In genomic region chr16:59971264-59971663, GRCh38 we compare ENCODE assay signal across 33 cellular contexts.
"Had no signal": no experiment of that assay in that cellular context is flagged by ENCODE, and none has a peak within 500 bp of the region (broad histone marks: within the 10 kb centered on the region; RNA-seq: fewer than 3 reads in every experiment).

No MANE protein-coding gene starts in this region.

- H3K4me3 ChIP-seq: adrenal gland, body of pancreas, cardiac muscle cell, colonic mucosa, dorsolateral prefrontal cortex, left lung, lower lobe of right lung, neural progenitor cell, psoas muscle, sigmoid colon, vagina had no signal

- H3K4me2 ChIP-seq: neural progenitor cell had no signal

- DNase-seq: activated CD4-positive, alpha-beta T cell treated with anti-CD3 and anti-CD28 coated beads for 36 hours; activated effector memory CD4-positive, alpha-beta T cell treated with Interleukin-2 at 50 U/mL for 16 hours; activated naive CD4-positive, alpha-beta T cell treated with Interleukin-2 at 50 U/mL for 16 hours; activated naive CD8-positive, alpha-beta T cell treated with anti-CD3 and anti-CD28 coated beads for 36 hours; activated T-cell treated with anti-CD3 and anti-CD28 coated beads for 4 hours; adrenal gland; aorta; body of pancreas; cerebellar nuclear complex; colonic mucosa; dorsolateral prefrontal cortex; effector memory CD4-positive, alpha-beta T cell; glutamatergic neuron; left lung; lower lobe of right lung; mesendoderm; natural killer cell; occipital lobe; psoas muscle; sigmoid colon; small intestine; stimulated activated CD4-positive, alpha-beta T cell treated with anti-CD3 and anti-CD28 coated beads, Interleukin-1b, Interleukin-23, amount 100 ng/mL, for 48 hours; stimulated activated CD4-positive, alpha-beta T cell treated with anti-CD3 and anti-CD28 coated beads, Interleukin-4, amount 100 ng/mL, for 4 hours; stimulated activated CD8-positive, alpha-beta memory T cell treated with anti-CD3 and anti-CD28 coated beads, Interleukin-4, amount 100 ng/mL, for 48 hours; stimulated activated naive CD8-positive, alpha-beta T cell treated with anti-CD3 and anti-CD28 coated beads, Interleukin-15, amount 100 ng/mL, for 72 hours; substantia nigra; T-helper 2 cell had no signal

- H3K9me3 ChIP-seq: adrenal gland, body of pancreas, colonic mucosa, lower lobe of right lung, psoas muscle, vagina had no signal

- H3K79me2 ChIP-seq: parathyroid adenoma had no signal

- H3K4me1 ChIP-seq: adrenal gland, body of pancreas, colonic mucosa, left lung, lower lobe of right lung, neural progenitor cell, parathyroid adenoma, psoas muscle, sigmoid colon, vagina had no signal

- H3K9ac ChIP-seq: neural progenitor cell, parathyroid adenoma had no signal

- H3K36me3 ChIP-seq: adrenal gland, cardiac muscle cell, colonic mucosa, left lung, lower lobe of right lung, neural progenitor cell, sigmoid colon, vagina had no signal

- H3K27me3 ChIP-seq: adrenal gland, body of pancreas, cardiac muscle cell, colonic mucosa, left lung, neural progenitor cell, sigmoid colon, vagina had no signal

- H3K27ac ChIP-seq: adrenal gland, body of pancreas, cardiac muscle cell, colonic mucosa, dorsolateral prefrontal cortex, left lung, lower lobe of right lung, neural progenitor cell, parathyroid adenoma, psoas muscle, sigmoid colon, vagina had no signal

- ATAC-seq: activated CD4-positive, alpha-beta T cell treated with anti-CD3 and anti-CD28 coated beads for 36 hours; body of pancreas; esophagus mucosa; left lung; lower lobe of right lung; natural killer cell; psoas muscle; stimulated activated memory B cell treated with anti-CD40 and anti-IgM and Interleukin-4, amounts not matched to agents 10 μg/mL and 1 μg/mL and 100 μg/mL, for 72 hours; stimulated activated naive CD8-positive, alpha-beta T cell treated with anti-CD3 and anti-CD28 coated beads, Interleukin-15, amount 100 ng/mL, for 72 hours had no signal

- H2AFZ ChIP-seq: neural progenitor cell, parathyroid adenoma had no signal
